8 cellular contexts compared by ENCODE assay signal in genomic region chr22:19717691-19718254, GRCh38.
DNase-seq lines count a peak whose midpoint lies in the region; ATAC-seq lines count a peak whose summit lies in the region.

No MANE protein-coding gene starts in this region.

- peak; percentile 97 for DNase-seq in AG08396 (ENCODE audit: low spot score)
- peak; percentile 76 for DNase-seq in GM19240 (ENCODE audit: insufficient read length, low spot score)
- DNase-seq in NCI-H1105 treated with DMSO at 0.1 percent for 48 hours (lab: John Stamatoyannopoulos, UW) = peak; percentile 35
- peak; percentile 84 for DNase-seq in activated CD4-positive, alpha-beta T cell treated with anti-CD3 and anti-CD28 coated beads for 48 hours
- DNase-seq in left kidney (ENCODE audit: low read depth, low spot score) = peak; percentile 84
- DNase-seq in stimulated activated CD4-positive, alpha-beta T cell treated with anti-CD3 and anti-CD28 coated beads, Interleukin-2, amount 100 ng/mL, for 24 hours = peak; percentile 82 to 85

- peak overlapping the region; percentile 72 for H3K27ac ChIP-seq in cingulate gyrus (ENCODE audit: low read depth, low read length)

- ATAC-seq in GM21576 (IDR thresholded peaks at IDR 0.05; ENCODE audit: unreplicated experiment) = no peak

Comparison
In these comparisons a context has a peak if more than half of its experiments do, and no peak if none do; other contexts are left out.
1. DNase-seq: peak in every context shown above with its lines; median percentile 97 in AG08396; 84 in activated CD4-positive, alpha-beta T cell treated with anti-CD3 and anti-CD28 coated beads for 48 hours; 84 in left kidney; 84 in stimulated activated CD4-positive, alpha-beta T cell treated with anti-CD3 and anti-CD28 coated beads, Interleukin-2, amount 100 ng/mL, for 24 hours; 76 in GM19240; 35 in NCI-H1105 treated with DMSO at 0.1 percent for 48 hours.